In genomic region chr11:16356057-16356750, GRCh38 we compare ENCODE assay signal across 11 cellular contexts. TPM values are rescaled to one million over a fixed set of nuclear protein-coding genes. Genes with fewer than 3 reads are reported as not detected.
A peak's percentile ranks its signal among the peaks of the same experiment; 100 is the strongest.
DNase-seq lines count a peak whose midpoint lies in the region; ATAC-seq and TF ChIP-seq lines count a peak whose summit lies in the region.
"Had no signal": no experiment of that assay in that cellular context is flagged by ENCODE, and none has a peak within 500 bp of the region (broad histone marks: within the 10 kb centered on the region; RNA-seq: fewer than 3 reads in every experiment).

TSS of gene SOX6 (minus strand) at chr11:16356546. CDS start at chr11:16341248, 15,298 bp downstream.

- no peaks in the 10 kb centered on the region for H3K36me3 ChIP-seq in Caco-2 (ENCODE audit: control insufficient read depth, insufficient read depth, low read length)
- H3K36me3 ChIP-seq in Peyer's patch: no peaks in the 10 kb centered on the region
- H3K36me3 ChIP-seq: BE2C had no signal

- intact Hi-C loops in Caco-2 (cut with micrococcal nuclease; ENCODE audit: unreplicated experiment): loop anchor here (1.0 to 5.0 kb wide), 3 partner anchors 21 to 251 kb away; no protein-coding TSS in a partner anchor

- CTCF ChIA-PET in Caco-2 (lab: Charles Lee): interaction anchor here (0.6 to 1.6 kb wide), 8 partner anchors 94 to 259 kb away, joined by 3 to 8 read pairs (median 4); no protein-coding TSS in a partner anchor

- TF ChIP-seq CTCF in Caco-2 (IDR thresholded peaks at IDR 0.05; ENCODE audit: insufficient read depth in 1 of 2, low read depth in 1 of 2, low read length in 1 of 2, severe bottlenecking in 1 of 2, unreplicated experiment in 1 of 2) (peak in 1 of 2 experiments; percentile 13), Peyer's patch (IDR thresholded peaks at IDR 0.05) (no peak), nephron (IDR thresholded peaks at IDR 0.05; ENCODE audit: unreplicated experiment in 3 of 3) (no peak)

- no peak within 1 kb of the TSS for H3K4me3 ChIP-seq in Caco-2 (ENCODE audit: low read depth, low read length)
- no peak within 1 kb of the TSS for H3K4me3 ChIP-seq in Peyer's patch

- ATAC-seq in GM21737 (IDR thresholded peaks at IDR 0.05; ENCODE audit: unreplicated experiment) (no peak), GM21576 (IDR thresholded peaks at IDR 0.05; ENCODE audit: unreplicated experiment) (no peak)

- H3K4me1 Mint-ChIP-seq in Caco-2 (ENCODE audit: low read depth, unreplicated experiment): peaks cover 37% of the 10 kb centered on the region
- H3K4me1 Mint-ChIP-seq in nephron: peaks cover 43% of the 10 kb centered on the region

- no peaks in the 10 kb centered on the region for H3K27me3 ChIP-seq in Caco-2 (replicated peaks; ENCODE audit: control insufficient read depth, insufficient read depth, low read length)
- no peaks in the 10 kb centered on the region for H3K27me3 ChIP-seq in Peyer's patch
- H3K27me3 ChIP-seq: BE2C had no signal

- POLR2A ChIA-PET in Caco-2 (lab: Charles Lee): interaction anchor here (0.7 kb wide), 1 partner anchor 201 kb away, joined by 3 read pairs; no protein-coding TSS in a partner anchor

- H3K27ac ChIP-seq in Peyer's patch: no peak within 1 kb of the TSS

- DNase-seq in Caco-2 (peak; percentile 47 to 56), Peyer's patch (no peak), globus pallidus (ENCODE audit: low spot score) (peak; percentile 82), GM19238 (ENCODE audit: insufficient read length, low spot score) (no peak), HT-29 (ENCODE audit: low spot score) (no peak)
- DNase-seq: BE2C, NCI-H2171 had no signal

- H3K9me3 Mint-ChIP-seq in Caco-2 (ENCODE audit: unreplicated experiment) (no peaks in the 10 kb centered on the region), nephron (no peaks in the 10 kb centered on the region)
- H3K9me3 Mint-ChIP-seq: T-helper 2 cell treated with Interferon-gamma antibody and Interleukin-4, amounts not matched to agents 5 μg/mL and 100 μg/mL, for 36 hours had no signal

- H3K4me3 Mint-ChIP-seq in Caco-2 (ENCODE audit: unreplicated experiment) (peak within 1 kb of the TSS; percentile 20), nephron (peak within 1 kb of the TSS in 1 of 3 experiments; percentile 9)
- H3K4me3 Mint-ChIP-seq: T-helper 2 cell treated with Interferon-gamma antibody and Interleukin-4, amounts not matched to agents 5 μg/mL and 100 μg/mL, for 36 hours had no signal

- H3K36me3 Mint-ChIP-seq in Caco-2 (ENCODE audit: insufficient read depth, unreplicated experiment) (no peaks in the 10 kb centered on the region), nephron (ENCODE audit: low read depth) (no peaks in the 10 kb centered on the region)

- no TSS peak for BruUV-seq in Caco-2 (replicated peaks; lab: Mats Ljungman, UMichigan)

- no peaks in the 10 kb centered on the region for H3K9me3 ChIP-seq in Caco-2
- H3K9me3 ChIP-seq in Peyer's patch: no peaks in the 10 kb centered on the region
- H3K9me3 ChIP-seq: BE2C had no signal

- TF ChIP-seq POLR2A in Peyer's patch (IDR thresholded peaks at IDR 0.05): no peak

- H3K27ac Mint-ChIP-seq in Caco-2 (ENCODE audit: unreplicated experiment) (peak within 1 kb of the TSS; percentile 48), nephron (peak within 1 kb of the TSS; percentile 64 to 77 (median 77))
- H3K27ac Mint-ChIP-seq: T-helper 2 cell treated with Interferon-gamma antibody and Interleukin-4, amounts not matched to agents 5 μg/mL and 100 μg/mL, for 36 hours had no signal

- H3K27me3 Mint-ChIP-seq in Caco-2 (ENCODE audit: insufficient read depth, unreplicated experiment): no peaks in the 10 kb centered on the region
- H3K27me3 Mint-ChIP-seq in nephron (ENCODE audit: low read depth): no peaks in the 10 kb centered on the region

- peaks cover 29% of the 10 kb centered on the region for H3K4me1 ChIP-seq in Caco-2
- no peaks in the 10 kb centered on the region for H3K4me1 ChIP-seq in Peyer's patch
- H3K4me1 ChIP-seq: BE2C had no signal

RNA-seq across cellular contexts. Expression of gene SOX6, which starts in this region (rescaled TPM):
- 10.8 and 24.0 TPM in 2 replicates for total RNA-seq in Caco-2 (2022)
- total RNA-seq in Peyer's patch: 100 to 1,000 TPM; 144 to 205 (median 161) TPM
- 0.03 and 3.0 TPM in 2 replicates for total RNA-seq in HT-29 (2014; rRNA removed; shearing (Covaris generic))

Comparison
In these comparisons a context has a peak if more than half of its experiments do, and no peak if none do; other contexts are left out.
1. DNase-seq: peak in Caco-2 (2 of 2) and globus pallidus (single experiment); none in Peyer's patch (0 of 3), GM19238 (single experiment) and HT-29 (single experiment).